1 cellular context compared by ENCODE assay signal in genomic region chr7:87933953-87934698, GRCh38.
TF ChIP-seq lines count a peak whose summit lies in the region.

TSS of gene ADAM22 (plus strand) at chr7:87934251. CDS start at chr7:87934466, 215 bp downstream.

TF ChIP-seq in HepG2, 621 proteins besides CTCF, POLR2A, EP300 and RAD21 (continued from another document and continues in another):
- TF ChIP-seq ZHX1 (CRISPR knock-in tag; IDR thresholded peaks at IDR 0.05; ENCODE audit: low read depth) (0 out of 2 replicates have a peak, but pooled peaks have one; percentile 25), CBX2 (IDR thresholded peaks at IDR 0.05; ENCODE audit: low read depth, low read length) (no peak), CBX2 (CRISPR knock-in tag; IDR thresholded peaks at IDR 0.05; ENCODE audit: low read depth) (no peak), SALL2 (CRISPR knock-in tag; IDR thresholded peaks at IDR 0.05) (peak; percentile 67; the same call in 1 of the 2 replicates), ZNF367 (CRISPR knock-in tag; IDR thresholded peaks at IDR 0.05; ENCODE audit: borderline replicate concordance) (no peak), HMG20B (CRISPR knock-in tag; conservative IDR thresholded peaks at IDR 0.05) (no peak), HNRNPH1 (optimal IDR thresholded peaks at IDR 0.05; ENCODE audit: low read depth, low read length) (no peak), AFF4 (CRISPR knock-in tag; IDR thresholded peaks at IDR 0.05) (no peak), ZNF816 (CRISPR knock-in tag; IDR thresholded peaks at IDR 0.05; ENCODE audit: borderline replicate concordance) (no peak), ELF4 (CRISPR knock-in tag; IDR thresholded peaks at IDR 0.05; ENCODE audit: borderline replicate concordance) (no peak), ZEB1 (IDR thresholded peaks at IDR 0.05; ENCODE audit: insufficient replicate concordance, low read depth) (no peak), ZNF441 (CRISPR knock-in tag; IDR thresholded peaks at IDR 0.05; ENCODE audit: borderline replicate concordance) (no peak), MED13 (CRISPR knock-in tag; IDR thresholded peaks at IDR 0.05) (peak; percentile 69; the same call in 1 of the 2 replicates), ZBTB10 (CRISPR knock-in tag; IDR thresholded peaks at IDR 0.05; ENCODE audit: borderline replicate concordance) (0 out of 2 replicates have a peak, but pooled peaks have one; percentile 38), SMARCC2 (IDR thresholded peaks at IDR 0.05) (no peak), HOXD1 (CRISPR knock-in tag; IDR thresholded peaks at IDR 0.05) (no peak), HNRNPK (IDR thresholded peaks at IDR 0.05; ENCODE audit: low read depth, low read length, poor library complexity, severe bottlenecking) (no peak), NFYC (CRISPR knock-in tag; IDR thresholded peaks at IDR 0.05) (no peak; the same call in 1 of the 2 replicates), NCOA2 (CRISPR knock-in tag; IDR thresholded peaks at IDR 0.05) (0 out of 2 replicates have a peak, but pooled peaks have one; percentile 37), GABPA (IDR thresholded peaks at IDR 0.05; ENCODE audit: low read depth, low read length) (no peak), GABPA (CRISPR knock-in tag; IDR thresholded peaks at IDR 0.05; ENCODE audit: low read depth) (peak; percentile 48), PITX1 (CRISPR knock-in tag; IDR thresholded peaks at IDR 0.05) (no peak), TCF7 (IDR thresholded peaks at IDR 0.05; ENCODE audit: low read depth) (no peak), CBX5 (CRISPR knock-in tag; IDR thresholded peaks at IDR 0.05; ENCODE audit: borderline replicate concordance) (peak; percentile 36; the same call in 1 of the 2 replicates), ZNF891 (CRISPR knock-in tag; IDR thresholded peaks at IDR 0.05) (peak; percentile 90; the same call in 1 of the 2 replicates), MLLT10 (CRISPR knock-in tag; IDR thresholded peaks at IDR 0.05) (no peak), ZNF337 (CRISPR knock-in tag; IDR thresholded peaks at IDR 0.05; ENCODE audit: borderline replicate concordance, low read depth) (no peak), ZNF205 (CRISPR knock-in tag; IDR thresholded peaks at IDR 0.05) (0 out of 2 replicates have a peak, but pooled peaks have one; percentile 44), ZMYM2 (CRISPR knock-in tag; IDR thresholded peaks at IDR 0.05) (0 out of 2 replicates have a peak, but pooled peaks have one; percentile 52), GMEB2 (CRISPR knock-in tag; IDR thresholded peaks at IDR 0.05; ENCODE audit: low read depth) (peak; percentile 58; the same call in 1 of the 2 replicates), EED (CRISPR knock-in tag; IDR thresholded peaks at IDR 0.05) (no peak), MAFG (CRISPR knock-in tag; IDR thresholded peaks at IDR 0.05) (no peak), FLYWCH1 (CRISPR knock-in tag; IDR thresholded peaks at IDR 0.05) (no peak), ZNF274 (CRISPR knock-in tag; IDR thresholded peaks at IDR 0.05) (peak; percentile 51; the same call in 1 of the 2 replicates), NFE2L1 (CRISPR knock-in tag; IDR thresholded peaks at IDR 0.05; ENCODE audit: borderline replicate concordance) (no peak), ETV6 (CRISPR knock-in tag; conservative IDR thresholded peaks at IDR 0.05) (0 out of 2 replicates have a peak, but pooled peaks have one; percentile 74), FOXA3 (CRISPR knock-in tag; IDR thresholded peaks at IDR 0.05) (peak; percentile 48; the same call in 1 of the 2 replicates), GLI4 (CRISPR knock-in tag; IDR thresholded peaks at IDR 0.05; ENCODE audit: borderline replicate concordance) (0 out of 2 replicates have a peak, but pooled peaks have one; percentile 34), KDM2A (CRISPR knock-in tag; IDR thresholded peaks at IDR 0.05; ENCODE audit: borderline replicate concordance, low read depth) (peak; percentile 57; the same call in 1 of the 2 replicates), TP53 (CRISPR knock-in tag; conservative IDR thresholded peaks at IDR 0.05) (no peak), DNMT1 (CRISPR knock-in tag; IDR thresholded peaks at IDR 0.05) (peak; percentile 92; the same call in 1 of the 2 replicates), EHMT2 (IDR thresholded peaks at IDR 0.05; ENCODE audit: borderline replicate concordance, low read depth, low read length) (no peak), KLF16 (CRISPR knock-in tag; IDR thresholded peaks at IDR 0.05) (peak in 1 of 2 experiments; percentile 69; a peak in 1 of 4 replicates), TFAP4 (IDR thresholded peaks at IDR 0.05; ENCODE audit: borderline replicate concordance, low read depth) (0 out of 2 replicates have a peak, but pooled peaks have one; percentile 28), TFE3 (CRISPR knock-in tag; IDR thresholded peaks at IDR 0.05) (no peak; the same call in 1 of the 2 replicates), ZNF768 (CRISPR knock-in tag; IDR thresholded peaks at IDR 0.05) (peak; percentile 86), ETS1 (CRISPR knock-in tag; IDR thresholded peaks at IDR 0.05) (no peak; the same call in 1 of the 2 replicates), CREB3 (CRISPR knock-in tag; IDR thresholded peaks at IDR 0.05) (no peak), ATF4 (CRISPR knock-in tag; IDR thresholded peaks at IDR 0.05) (peak in 1 of 2 experiments; percentile 72; a peak in 2 of 4 replicates), NFATC3 (CRISPR knock-in tag; IDR thresholded peaks at IDR 0.05) (0 out of 2 replicates have a peak, but pooled peaks have one; percentile 21), ZNF619 (CRISPR knock-in tag; IDR thresholded peaks at IDR 0.05) (no peak), HNF4A (CRISPR knock-in tag; IDR thresholded peaks at IDR 0.05) (no peak), BORCS8-MEF2B (CRISPR knock-in tag; IDR thresholded peaks at IDR 0.05) (peak; percentile 51; the same call in 1 of the 2 replicates), ZNF225 (CRISPR knock-in tag; IDR thresholded peaks at IDR 0.05) (no peak)
